Comparison of ENCODE assay signal across 14 cellular contexts in the genomic region with DNA sequence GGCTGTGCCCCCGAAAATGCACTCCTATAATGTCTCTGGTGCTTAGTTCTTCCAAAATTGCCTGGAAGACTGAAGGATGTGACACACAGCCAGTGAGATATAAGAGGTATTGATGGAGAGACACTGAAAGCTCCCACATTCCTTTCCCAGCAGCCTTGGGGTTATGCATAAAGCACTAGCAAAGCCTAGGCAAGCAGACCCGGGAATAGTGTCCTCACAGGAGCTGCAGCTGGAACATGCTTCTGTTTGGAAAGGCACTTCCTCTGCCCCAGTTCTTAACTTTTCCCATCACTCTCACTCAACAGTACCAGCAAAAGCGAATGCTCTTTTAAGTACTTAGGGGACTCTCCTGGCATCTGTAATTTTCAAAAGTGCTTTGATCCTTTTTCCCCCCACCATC.
"Had no signal": no experiment of that assay in that cellular context is flagged by ENCODE, and none has a peak within 500 bp of the region (broad histone marks: within the 10 kb centered on the region; RNA-seq: fewer than 3 reads in every experiment).

No MANE protein-coding gene starts in this region.

- FAIRE-seq: bronchial epithelial cell had no signal

- DNase-seq: activated CD4-positive, alpha-beta memory T cell treated with anti-CD3 and anti-CD28 coated beads, Interleukin-2, amount 10 ng/mL, durations not matched to agents 7 days and 5 days; activated CD4-positive, alpha-beta T cell treated with anti-CD3 and anti-CD28 coated beads for 1 hour; activated gamma-delta T cell treated with Interleukin-2 at 50 U/mL for 16 hours; activated naive CD8-positive, alpha-beta T cell treated with anti-CD3 and anti-CD28 coated beads, Interleukin-2, amount 10 ng/mL, durations not matched to agents 7 days and 5 days; activated T-cell treated with anti-CD3 and anti-CD28 coated beads, Interleukin-2, amount 50 U/mL, for 48 hours; aorta; glutamatergic neuron; islet precursor cell; left lung; ovary; tibial artery had no signal

- H3K9me3 ChIP-seq: left lung, ovary had no signal

- ATAC-seq: esophagus mucosa; left lung; stimulated activated effector memory CD8-positive, alpha-beta T cell treated with anti-CD3 and anti-CD28 coated beads, Interleukin-12 subunit alpha, Interleukin-12 subunit beta, amount 100 ng/mL, for 72 hours had no signal

- H3K36me3 ChIP-seq: left lung, ovary, tibial artery had no signal

- H3K27ac ChIP-seq: left lung, ovary, tibial artery had no signal

- H3K4me1 ChIP-seq: left lung had no signal

- H3K4me3 ChIP-seq: left lung, ovary, tibial artery had no signal

- H3K27me3 ChIP-seq: left lung, ovary, tibial artery had no signal
